27 cellular contexts compared by ENCODE assay signal in genomic region chr21:45485686-45486442, GRCh38.
"Had no signal": no experiment of that assay in that cellular context is flagged by ENCODE, and none has a peak within 500 bp of the region (broad histone marks: within the 10 kb centered on the region; RNA-seq: fewer than 3 reads in every experiment).

No MANE protein-coding gene starts in this region.

- ATAC-seq: activated CD4-positive, alpha-beta T cell treated with anti-CD3 and anti-CD28 coated beads for 36 hours; left ventricle myocardium superior; stimulated activated effector memory CD8-positive, alpha-beta T cell treated with anti-CD3 and anti-CD28 coated beads, Interleukin-12 subunit alpha, Interleukin-12 subunit beta, amount 100 ng/mL, for 72 hours; stimulated activated naive CD8-positive, alpha-beta T cell treated with anti-CD3 and anti-CD28 coated beads, Interleukin-15, amount 100 ng/mL, for 72 hours had no signal

- H3K27me3 Mint-ChIP-seq: activated CD4-positive, alpha-beta T cell treated with anti-CD3 and anti-CD28 coated beads for 36 hours; activated naive CD4-positive, alpha-beta T cell treated with anti-CD3 and anti-CD28 coated beads, Interleukin-2, amount 10 ng/mL, durations not matched to agents 7 days and 5 days; progenitor cell of endocrine pancreas; stimulated activated naive CD8-positive, alpha-beta T cell treated with anti-CD3 and anti-CD28 coated beads, Interleukin-15, amount 100 ng/mL, for 72 hours had no signal

- H3K4me1 ChIP-seq: esophagus squamous epithelium, sigmoid colon had no signal

- H3K9me3 Mint-ChIP-seq: nephron; stimulated activated effector memory CD8-positive, alpha-beta T cell treated with anti-CD3 and anti-CD28 coated beads, Interleukin-12 subunit alpha, Interleukin-12 subunit beta, amount 100 ng/mL, for 72 hours; stimulated activated naive CD8-positive, alpha-beta T cell treated with anti-CD3 and anti-CD28 coated beads, Interleukin-15, amount 100 ng/mL, for 72 hours had no signal

- H3K4me3 Mint-ChIP-seq: activated CD4-positive, alpha-beta T cell treated with anti-CD3 and anti-CD28 coated beads for 36 hours; activated naive CD4-positive, alpha-beta T cell treated with anti-CD3 and anti-CD28 coated beads, Interleukin-2, amount 10 ng/mL, durations not matched to agents 7 days and 5 days; nephron; stimulated activated effector memory CD8-positive, alpha-beta T cell treated with anti-CD3 and anti-CD28 coated beads, Interleukin-12 subunit alpha, Interleukin-12 subunit beta, amount 100 ng/mL, for 72 hours; stimulated activated naive CD8-positive, alpha-beta T cell treated with anti-CD3 and anti-CD28 coated beads, Interleukin-15, amount 100 ng/mL, for 72 hours had no signal

- H3K9me3 ChIP-seq: esophagus squamous epithelium, ovary, sigmoid colon, upper lobe of left lung, vagina had no signal

- H3K4me3 ChIP-seq: esophagus squamous epithelium, ovary, sigmoid colon, upper lobe of left lung, vagina had no signal

- H3K36me3 ChIP-seq: ovary had no signal

- DNase-seq: activated CD4-positive, alpha-beta T cell treated with anti-CD3 and anti-CD28 coated beads for 36 hours; activated CD4-positive, alpha-beta T cell treated with anti-CD3 and anti-CD28 coated beads, Interleukin-2, amount 50 U/mL, for 4 hours; activated CD4-positive, CD25-positive, alpha-beta regulatory T cell; activated CD8-positive, alpha-beta memory T cell treated with anti-CD3 and anti-CD28 coated beads for 24 hours; activated effector memory CD4-positive, alpha-beta T cell treated with anti-CD3 and anti-CD28 coated beads, Interleukin-2, amount 50 U/mL, for 16 hours; activated naive CD4-positive, alpha-beta T cell treated with anti-CD3 and anti-CD28 coated beads, Interleukin-2, amount 10 ng/mL, durations not matched to agents 7 days and 5 days; amniotic stem cell; central memory CD4-positive, alpha-beta T cell; dermis blood vessel endothelial cell; effector CD4-positive, alpha-beta T cell; esophagus squamous epithelium; left ventricle myocardium superior; ovary; retina; sigmoid colon; small intestine; stimulated activated CD4-positive, alpha-beta T cell treated with anti-CD3 and anti-CD28 coated beads, Interleukin-4, amount 100 ng/mL, for 24 hours; stimulated activated naive CD8-positive, alpha-beta T cell treated with anti-CD3 and anti-CD28 coated beads, Interleukin-15, amount 100 ng/mL, for 72 hours; substantia nigra had no signal

- H3K27ac Mint-ChIP-seq: activated CD4-positive, alpha-beta T cell treated with anti-CD3 and anti-CD28 coated beads for 36 hours; activated naive CD4-positive, alpha-beta T cell treated with anti-CD3 and anti-CD28 coated beads, Interleukin-2, amount 10 ng/mL, durations not matched to agents 7 days and 5 days; progenitor cell of endocrine pancreas; stimulated activated effector memory CD8-positive, alpha-beta T cell treated with anti-CD3 and anti-CD28 coated beads, Interleukin-12 subunit alpha, Interleukin-12 subunit beta, amount 100 ng/mL, for 72 hours had no signal

- H3K27me3 ChIP-seq: esophagus squamous epithelium, ovary, sigmoid colon, upper lobe of left lung, vagina had no signal

- H3K27ac ChIP-seq: epithelial cell of prostate, esophagus squamous epithelium, ovary, sigmoid colon, upper lobe of left lung, vagina had no signal

- FAIRE-seq: frontal cortex, islet of Langerhans, small intestine had no signal
